ENCODE assay signal across 2 cellular contexts in genomic region chr22:19637405-19638281, GRCh38.
TF ChIP-seq lines count a peak whose summit lies in the region.

No MANE protein-coding gene starts in this region.

TF ChIP-seq in SK-N-SH, 30 proteins besides CTCF, POLR2A, EP300 and RAD21 (continued from another document):
- TF ChIP-seq IRF3 (IDR thresholded peaks at IDR 0.05; ENCODE audit: low read depth, low read length): no peak
- no peak for TF ChIP-seq TCF12 (IDR thresholded peaks at IDR 0.05)
- no peak for TF ChIP-seq SMC3 (IDR thresholded peaks at IDR 0.05; ENCODE audit: low read depth, low read length)
- no peak for TF ChIP-seq TAF1 (IDR thresholded peaks at IDR 0.05; ENCODE audit: borderline replicate concordance, low read depth, low read length)
- TF ChIP-seq EZH2phosphoT487 (IDR thresholded peaks at IDR 0.05; ENCODE audit: borderline replicate concordance, low read depth): no peak
- no peak for TF ChIP-seq ELF1 (IDR thresholded peaks at IDR 0.05)
- TF ChIP-seq GATA2 (CRISPR knock-in tag; IDR thresholded peaks at IDR 0.05): no peak
- no peak for TF ChIP-seq JUND (IDR thresholded peaks at IDR 0.05)
- TF ChIP-seq FOXM1 (IDR thresholded peaks at IDR 0.05; ENCODE audit: low read depth): no peak
- no peak for TF ChIP-seq USF1 (IDR thresholded peaks at IDR 0.05; ENCODE audit: borderline replicate concordance, low read depth)
- TF ChIP-seq PBX3 (IDR thresholded peaks at IDR 0.05): no peak
- no peak for TF ChIP-seq MEF2A (IDR thresholded peaks at IDR 0.05; ENCODE audit: borderline replicate concordance, low read depth)

TF ChIP-seq in SK-N-SH treated with all-trans-retinoic acid at 6 μM for 48 hours, 23 proteins besides CTCF, POLR2A, EP300 and RAD21 (continued from another document):
- TF ChIP-seq CREB5 (CRISPR knock-in tag; IDR thresholded peaks at IDR 0.05; ENCODE audit: low read depth) (no peak), ZFP3 (CRISPR knock-in tag; IDR thresholded peaks at IDR 0.05) (no peak), OSR1 (CRISPR knock-in tag; IDR thresholded peaks at IDR 0.05) (no peak)
